13 cellular contexts compared by ENCODE assay signal in genomic region chr6:124487778-124488431, GRCh38.
DNase-seq lines count a peak whose midpoint lies in the region; ATAC-seq and TF ChIP-seq lines count a peak whose summit lies in the region.
"Had no signal": no experiment of that assay in that cellular context is flagged by ENCODE, and none has a peak within 500 bp of the region (broad histone marks: within the 10 kb centered on the region; RNA-seq: fewer than 3 reads in every experiment).

No MANE protein-coding gene starts in this region.

- peak; percentile 28 for DNase-seq in DMS53 (lab: John Stamatoyannopoulos, UW)
- peak; percentile 93 for DNase-seq in M059J (ENCODE audit: low read depth)
- DNase-seq in astrocyte of the cerebellum (ENCODE audit: low read depth), result peak; percentile 53
- DNase-seq in kidney epithelial cell (ENCODE audit: low read depth), result peak; percentile 72
- no peak for DNase-seq in lower leg skin (ENCODE audit: low spot score in 2 of 2)
- DNase-seq in dedifferentiated amniotic fluid mesenchymal stem cell (ENCODE audit: extremely low spot score), result no peak
- DNase-seq in GM19238 (ENCODE audit: insufficient read length, low spot score), result no peak
- DNase-seq: activated CD4-positive, alpha-beta T cell treated with anti-CD3 and anti-CD28 coated beads for 1 hour; activated T-cell treated with anti-CD3 and anti-CD28 coated beads, Interleukin-2, amount 50 U/mL, for 72 hours; amniotic stem cell; COR-L47; NCI-H2171 treated with DMSO at 0.1 percent for 48 hours had no signal

- H3K27me3 ChIP-seq in kidney epithelial cell (ENCODE audit: control insufficient read depth, insufficient read depth, low read length), result no peaks in the 10 kb centered on the region

- no peak overlapping the region for H3K4me3 ChIP-seq in astrocyte of the cerebellum (ENCODE audit: low read depth, low read length)
- no peak overlapping the region for H3K4me3 ChIP-seq in kidney epithelial cell (ENCODE audit: low read depth, low read length)
- H3K4me3 ChIP-seq in lower leg skin (ENCODE audit: low read depth, poor library complexity, severe bottlenecking), result no peak overlapping the region

- TF ChIP-seq CTCF in astrocyte of the cerebellum (IDR thresholded peaks at IDR 0.05; ENCODE audit: low read depth, low read length, missing control alignments) (no peak), kidney epithelial cell (IDR thresholded peaks at IDR 0.05; ENCODE audit: insufficient read depth, low read length, poor library complexity, severe bottlenecking) (no peak), lower leg skin (IDR thresholded peaks at IDR 0.05) (no peak)

- WGBS in lower leg skin, 2 donors, result 73 to 74% methylated on average over 3 of the region's 3 CpGs

- intact Hi-C loops in lower leg skin (cut with DNase I; ENCODE audit: low total_unique reads), result no loop called here

- no peaks in the 10 kb centered on the region for H3K36me3 ChIP-seq in kidney epithelial cell (ENCODE audit: control insufficient read depth, insufficient read depth, low read length)

- no peak for TF ChIP-seq POLR2A in lower leg skin (IDR thresholded peaks at IDR 0.05)

- ATAC-seq in HG02759 (IDR thresholded peaks at IDR 0.05; ENCODE audit: unreplicated experiment), result no peak
- ATAC-seq: activated T-cell treated with anti-CD3 and anti-CD28 coated beads, Interleukin-2, amount 50 U/mL, for 72 hours had no signal

- in situ Hi-C loops in astrocyte of the cerebellum (cut with HindIII; ENCODE audit: low sequenced_read_pairs), result no loop called here

Comparison
In these comparisons a context has a peak if more than half of its experiments do, and no peak if none do; other contexts are left out.
1. DNase-seq: peak in DMS53 (single experiment), M059J (single experiment), astrocyte of the cerebellum (single experiment) and kidney epithelial cell (single experiment); none in lower leg skin (0 of 2), dedifferentiated amniotic fluid mesenchymal stem cell (single experiment) and GM19238 (single experiment).